In genomic region chr12:67647251-67647546, GRCh38 we compare ENCODE assay signal across 8 cellular contexts. TPM values are rescaled to one million over a fixed set of nuclear protein-coding genes. Genes with fewer than 3 reads are reported as not detected.
DNase-seq lines count a peak whose midpoint lies in the region; ATAC-seq and TF ChIP-seq lines count a peak whose summit lies in the region.

No MANE protein-coding gene starts in this region.

- ATAC-seq in CD8-positive, alpha-beta T cell, result no peak

- peak overlapping the region; percentile 89 for H3K27ac Mint-ChIP-seq in CD8-positive, alpha-beta T cell
- peak overlapping the region; percentile 99 for H3K27ac Mint-ChIP-seq in nephron progenitor cell

- no peaks in the 10 kb centered on the region for H3K27me3 ChIP-seq in CD8-positive, alpha-beta T cell (ENCODE audit: insufficient read depth, low read length)
- no peaks in the 10 kb centered on the region for H3K27me3 ChIP-seq in effector memory CD4-positive, alpha-beta T cell (replicated peaks; ENCODE audit: control insufficient read depth, insufficient read depth, low read length, poor library complexity, severe bottlenecking)

- no peaks in the 10 kb centered on the region for H3K27me3 Mint-ChIP-seq in CD8-positive, alpha-beta T cell (ENCODE audit: low read depth)
- H3K27me3 Mint-ChIP-seq in nephron progenitor cell (ENCODE audit: low read depth, poor library complexity), result no peaks in the 10 kb centered on the region

- no peaks in the 10 kb centered on the region for H3K9me3 Mint-ChIP-seq in CD8-positive, alpha-beta T cell
- H3K9me3 Mint-ChIP-seq in nephron progenitor cell, result peaks cover 5% of the 10 kb centered on the region

- peaks cover 23% of the 10 kb centered on the region for H3K36me3 Mint-ChIP-seq in CD8-positive, alpha-beta T cell
- peaks cover 20% of the 10 kb centered on the region for H3K36me3 Mint-ChIP-seq in nephron progenitor cell (ENCODE audit: low read depth)

- peak overlapping the region; percentile 73 for H3K27ac ChIP-seq in CD8-positive, alpha-beta T cell (ENCODE audit: low read depth, low read length)
- peak overlapping the region; percentile 91 for H3K27ac ChIP-seq in effector memory CD4-positive, alpha-beta T cell (ENCODE audit: insufficient read depth, low read length, poor library complexity, severe bottlenecking)

- H3K36me3 ChIP-seq in CD8-positive, alpha-beta T cell (ENCODE audit: insufficient read depth, low read length), result no peaks in the 10 kb centered on the region
- no peaks in the 10 kb centered on the region for H3K36me3 ChIP-seq in effector memory CD4-positive, alpha-beta T cell (ENCODE audit: control insufficient read depth, insufficient read depth, low read length)

- POLR2A ChIA-PET in CD8-positive, alpha-beta T cell (lab: Charles Lee), result interaction anchor here (1.6 to 6.7 kb wide), 3 partner anchors 16 to 196 kb away, joined by 4 to 143 read pairs (median 23); no protein-coding TSS in a partner anchor

- no peak for DNase-seq in CD8-positive, alpha-beta T cell
- DNase-seq in NCI-H146 (lab: John Stamatoyannopoulos, UW) (peak; percentile 58), nephron progenitor cell (no peak), GM10266 (ENCODE audit: extremely low spot score) (no peak), Kasumi-1 (lab: John Stamatoyannopoulos, UW) (no peak), cortex of kidney (lab: John Stamatoyannopoulos, UW) (no peak), HK-2 (ENCODE audit: unreplicated experiment) (no peak)
- DNase-seq in effector memory CD4-positive, alpha-beta T cell, result no peak

- intact Hi-C loops in CD8-positive, alpha-beta T cell (cut with DNase I, micrococcal nuclease), result loop anchor here in 1 of 2 experiments (5.0 to 10.0 kb wide), 6 partner anchors 55 to 1158 kb away; partner anchors contain the start of genes MDM2 and RAP1B

- no peak for TF ChIP-seq CTCF in CD8-positive, alpha-beta T cell (IDR thresholded peaks at IDR 0.05)
- no peak for TF ChIP-seq CTCF in nephron progenitor cell (IDR thresholded peaks at IDR 0.05)
- TF ChIP-seq CTCF in GM10266 (IDR thresholded peaks at IDR 0.05; ENCODE audit: control insufficient read depth, insufficient read depth, low read depth, missing control alignments), result no peak

- CTCF ChIA-PET in CD8-positive, alpha-beta T cell (lab: Charles Lee), result interaction anchor here (1.1 to 4.1 kb wide), 7 partner anchors 8 to 296 kb away, joined by 4 to 19 read pairs (median 6); no protein-coding TSS in a partner anchor

- H3K9me3 ChIP-seq in CD8-positive, alpha-beta T cell (ENCODE audit: low read length), result no peaks in the 10 kb centered on the region
- no peaks in the 10 kb centered on the region for H3K9me3 ChIP-seq in effector memory CD4-positive, alpha-beta T cell (ENCODE audit: control insufficient read depth, low read length)

- peak overlapping the region; percentile 97 for H3K4me3 Mint-ChIP-seq in CD8-positive, alpha-beta T cell
- peak overlapping the region; percentile 89 for H3K4me3 Mint-ChIP-seq in nephron progenitor cell

- peak overlapping the region; percentile 75 for H3K4me3 ChIP-seq in CD8-positive, alpha-beta T cell (ENCODE audit: low read depth, low read length)
- no peak overlapping the region for H3K4me3 ChIP-seq in effector memory CD4-positive, alpha-beta T cell (ENCODE audit: insufficient read depth, low read depth, low read length, poor library complexity, severe bottlenecking)

- H3K4me1 Mint-ChIP-seq in CD8-positive, alpha-beta T cell (ENCODE audit: low read depth), result peaks cover 33% of the 10 kb centered on the region
- H3K4me1 Mint-ChIP-seq in nephron progenitor cell, result peaks cover 44% of the 10 kb centered on the region

- H3K4me1 ChIP-seq in CD8-positive, alpha-beta T cell (ENCODE audit: insufficient read depth, low read length), result peaks cover 13% of the 10 kb centered on the region
- H3K4me1 ChIP-seq in effector memory CD4-positive, alpha-beta T cell (ENCODE audit: control insufficient read depth, insufficient read depth, low read length, poor library complexity, severe bottlenecking), result peaks cover 19% of the 10 kb centered on the region

RNA-seq across cellular contexts. Expression of gene DYRK2, which starts 1.3 kb away (rescaled TPM):
- 100 to 1,000 TPM; 118 to 122 TPM for total RNA-seq in CD8-positive, alpha-beta T cell
